In genomic region chr2:7845332-7845731, GRCh38 we compare ENCODE assay signal across 1 cellular context.
TF ChIP-seq lines count a peak whose summit lies in the region.

No MANE protein-coding gene starts in this region.

TF ChIP-seq in IMR-90, 13 proteins besides CTCF, POLR2A, EP300 and RAD21 (continued from another document):
- no peak for TF ChIP-seq ELK1 (IDR thresholded peaks at IDR 0.05; ENCODE audit: borderline replicate concordance, low read depth, low read length)
